8 cellular contexts compared by ENCODE assay signal in the genomic region with DNA sequence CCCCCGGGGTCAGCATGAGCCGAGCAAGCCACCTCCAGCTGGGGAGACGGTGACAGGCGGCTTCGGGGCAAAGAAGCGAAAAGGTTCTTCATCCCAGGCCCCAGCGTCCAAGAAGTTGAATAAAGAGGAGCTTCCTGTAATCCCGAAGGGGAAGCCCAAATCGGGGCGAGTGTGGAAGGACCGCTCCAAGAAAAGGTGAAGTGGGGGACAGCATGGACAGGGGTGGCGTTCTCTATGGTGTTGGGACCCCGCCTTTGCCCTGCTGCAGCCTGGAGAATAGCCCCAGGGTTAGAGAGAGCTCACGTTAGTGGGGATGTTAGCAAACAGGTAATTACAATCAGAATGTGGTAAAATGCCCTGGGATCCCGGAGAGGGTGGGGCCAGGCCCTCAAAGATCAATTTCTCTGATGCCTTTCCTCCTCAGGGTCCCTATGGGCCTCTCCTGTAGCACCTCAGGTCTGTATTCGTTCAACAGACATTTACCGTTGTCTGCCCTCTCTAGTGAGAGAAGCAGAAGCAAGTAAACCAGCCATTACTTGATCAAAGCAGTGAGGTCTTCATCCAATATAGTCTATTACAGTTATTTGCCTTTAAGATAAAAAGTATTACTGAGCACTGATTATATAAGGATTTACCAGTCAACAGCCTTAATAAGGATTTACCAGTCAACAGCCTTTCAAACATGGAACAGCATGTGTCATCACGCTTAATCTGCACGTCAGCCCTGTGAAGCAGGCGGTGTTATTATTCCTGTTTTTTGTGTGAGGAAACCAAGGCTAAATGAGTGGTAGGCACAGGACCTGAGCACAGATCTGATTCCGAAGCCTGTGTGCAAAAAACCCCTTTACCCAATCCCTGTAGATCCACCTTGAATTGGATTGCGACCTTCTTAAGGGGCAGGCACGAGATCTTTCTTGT. TPM values are rescaled to one million over a fixed set of nuclear protein-coding genes. Genes with fewer than 3 reads are reported as not detected.
DNase-seq lines count a peak whose midpoint lies in the region; ATAC-seq and TF ChIP-seq lines count a peak whose summit lies in the region.

No MANE protein-coding gene starts in this region.

- H3K4me3 Mint-ChIP-seq in brain = peak overlapping the region; percentile 74 to 92 (median 85)

- H3K27me3 ChIP-seq in ACC112 (ENCODE audit: insufficient read depth, low read length) (no peaks in the 10 kb centered on the region), HUES6 (ENCODE audit: control insufficient read depth, insufficient read depth, low read length) (no peaks in the 10 kb centered on the region)

- no peak overlapping the region for H2AFZ ChIP-seq in ACC112 (ENCODE audit: low read length, unreplicated experiment)

- peak overlapping the region; percentile 42 to 98 (median 87) for H3K27ac Mint-ChIP-seq in brain

- TF ChIP-seq CTCF in brain (conservative IDR thresholded peaks at IDR 0.05) (no peak), GM20000 (IDR thresholded peaks at IDR 0.05; ENCODE audit: extremely low read depth, missing control alignments) (no peak)

- no peaks in the 10 kb centered on the region for H3K27me3 Mint-ChIP-seq in brain

- H3K4me1 ChIP-seq in ACC112 (ENCODE audit: control insufficient read depth, insufficient read depth, low read length, unreplicated experiment) = peaks cover 33% of the 10 kb centered on the region
- peaks cover 24% of the 10 kb centered on the region for H3K4me1 ChIP-seq in HUES6 (ENCODE audit: control insufficient read depth, insufficient read depth, low read length)
- peaks cover 7% of the 10 kb centered on the region for H3K4me1 ChIP-seq in mesodermal cell (ENCODE audit: control insufficient read depth, insufficient read depth, low read length, poor library complexity, severe bottlenecking)

- no peaks in the 10 kb centered on the region for H3K9me3 Mint-ChIP-seq in brain

- peaks cover 40% of the 10 kb centered on the region for H3K79me2 ChIP-seq in ACC112 (ENCODE audit: control insufficient read depth, insufficient read depth, low read length, unreplicated experiment)

- H3K36me3 ChIP-seq in ACC112 (ENCODE audit: insufficient read depth, low read length) (no peaks in the 10 kb centered on the region), HUES6 (ENCODE audit: control insufficient read depth, insufficient read depth, low read length) (peaks cover 22% of the 10 kb centered on the region), mesodermal cell (ENCODE audit: control insufficient read depth, insufficient read depth, low read length) (peaks cover 16% of the 10 kb centered on the region)

- H3K9ac ChIP-seq in HUES6 (ENCODE audit: low read length) = peak overlapping the region; percentile 92

- H3K4me3 ChIP-seq in ACC112 (ENCODE audit: low read depth, low read length) (peak overlapping the region; percentile 82), HUES6 (ENCODE audit: low read depth, low read length) (peak overlapping the region; percentile 92), mesodermal cell (ENCODE audit: extremely low read depth, insufficient read depth, low read length, poor library complexity, severe bottlenecking) (peak overlapping the region; percentile 86)

- no peak for DNase-seq in GM20000 (ENCODE audit: low spot score)

- H3K27ac ChIP-seq in ACC112 (ENCODE audit: low read depth, low read length) (no peak overlapping the region), HUES6 (ENCODE audit: low read depth, low read length) (peak overlapping the region; percentile 48; the same call in 1 of the 2 replicates), mesodermal cell (ENCODE audit: low read depth, low read length, severe bottlenecking) (no peak overlapping the region)

- ATAC-seq in HG03280 (IDR thresholded peaks at IDR 0.05; ENCODE audit: unreplicated experiment) (no peak), HG02642 (IDR thresholded peaks at IDR 0.05; ENCODE audit: poor library complexity, unreplicated experiment) (no peak), GM18858 (IDR thresholded peaks at IDR 0.05; ENCODE audit: unreplicated experiment) (no peak)

- H3K9me3 ChIP-seq in HUES6 (ENCODE audit: control insufficient read depth, insufficient read depth, low read depth, low read length) (no peaks in the 10 kb centered on the region), mesodermal cell (ENCODE audit: control insufficient read depth, low read length) (no peaks in the 10 kb centered on the region)

- peaks cover 54% of the 10 kb centered on the region for H3K4me1 Mint-ChIP-seq in brain

- 5 to 13% methylated on average over 11 to 16 of the region's 23 CpGs for WGBS in mesodermal cell (ENCODE audit: insufficient coverage in 2 of 2), 2 experiments

- no peaks in the 10 kb centered on the region for H3K36me3 Mint-ChIP-seq in brain

RNA-seq across cellular contexts. Expression of a gene that starts 1.0 kb away (rescaled TPM):
- polyA plus RNA-seq in brain (ENCODE audit: insufficient read depth, low read depth, low replicate concordance) = 32.3 TPM
- polyA plus RNA-seq in mesodermal cell (2013, experiment 1 of 2) = 23.3 TPM
- polyA plus RNA-seq in mesodermal cell (2013, experiment 2 of 2) = 20.2 TPM

RNA-seq across cellular contexts. Expression of a gene that starts 12.8 kb away (rescaled TPM):
- polyA plus RNA-seq in brain (ENCODE audit: insufficient read depth, low read depth, low replicate concordance) = 1.3 TPM
- 0.37 TPM for polyA plus RNA-seq in mesodermal cell (2013, experiment 1 of 2)
- polyA plus RNA-seq in mesodermal cell (2013, experiment 2 of 2) = 0.15 TPM

RNA-seq across cellular contexts. Expression of a gene that starts 24.4 kb away (rescaled TPM):
- polyA plus RNA-seq in brain (ENCODE audit: insufficient read depth, low read depth, low replicate concordance) = 1.0 TPM
- not detected for polyA plus RNA-seq in mesodermal cell (2013, experiment 1 of 2)
- polyA plus RNA-seq in mesodermal cell (2013, experiment 2 of 2) = not detected

RNA-seq across cellular contexts. Expression of a gene that starts 57.8 kb away (rescaled TPM):
- not detected for polyA plus RNA-seq in brain (ENCODE audit: insufficient read depth, low read depth, low replicate concordance)
- polyA plus RNA-seq in mesodermal cell (2013, experiment 1 of 2) = not detected
- not detected for polyA plus RNA-seq in mesodermal cell (2013, experiment 2 of 2)
